8 cellular contexts compared by ENCODE assay signal in the genomic region with DNA sequence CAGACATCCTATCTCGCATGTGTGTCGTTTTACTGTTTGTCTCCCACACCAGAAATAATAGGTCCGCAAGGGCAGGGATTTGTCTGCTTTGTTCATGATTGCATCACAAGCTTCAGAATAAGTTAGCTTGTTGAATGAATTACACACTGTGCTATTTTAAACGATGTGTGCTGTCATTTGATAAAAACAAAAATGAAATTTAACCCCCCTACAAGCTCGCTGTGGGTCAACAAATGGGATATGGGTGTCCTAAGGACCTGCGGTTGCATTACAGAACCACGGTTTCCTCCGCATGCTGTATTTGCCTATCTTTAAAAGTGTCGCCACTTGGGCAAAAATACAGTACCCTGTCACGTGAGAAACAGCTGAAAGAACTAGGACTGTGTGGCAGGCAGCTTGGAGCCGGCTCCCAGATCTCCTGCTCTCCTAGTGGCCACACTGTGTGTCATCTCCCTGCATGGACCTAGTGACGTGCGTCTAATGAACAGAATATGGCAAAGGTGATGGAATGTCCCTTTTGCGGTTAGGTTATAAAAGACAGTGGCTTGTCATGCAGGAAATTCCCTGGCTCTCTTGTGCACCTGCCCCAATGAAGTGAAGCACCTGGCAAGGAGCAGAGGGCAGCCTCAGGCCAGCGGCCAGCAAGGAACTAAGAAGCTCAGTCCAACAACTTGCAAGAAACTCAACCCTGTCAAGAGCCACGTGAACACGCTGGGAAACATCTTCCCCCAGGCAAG. TPM values are rescaled to one million over a fixed set of nuclear protein-coding genes. Genes with fewer than 3 reads are reported as not detected.
DNase-seq lines count a peak whose midpoint lies in the region; ATAC-seq, FAIRE-seq and TF ChIP-seq lines count a peak whose summit lies in the region.

No MANE protein-coding gene starts in this region.

- DNase-seq in endothelial cell of umbilical vein (ENCODE audit: low read depth, low spot score) (peak; percentile 86), NCI-H1417 (lab: John Stamatoyannopoulos, UW) (no peak), ovary (no peak), NCI-H2196 treated with DMSO at 0.1 percent for 48 hours (lab: John Stamatoyannopoulos, UW; ENCODE audit: unreplicated experiment) (no peak), testis (no peak)

- no peaks in the 10 kb centered on the region for H3K9me1 ChIP-seq in endothelial cell of umbilical vein (replicated peaks; ENCODE audit: control insufficient read depth, extremely low read depth, insufficient read depth, low read length)

- 82 to 91% (median 89%) methylated on average over 17 of the region's 17 CpGs for WGBS in ovary, 3 donors
- WGBS in testis, 2 donors = 82 to 88% methylated on average over 17 of the region's 17 CpGs

- no peak for TF ChIP-seq CTCF in DOHH2 (IDR thresholded peaks at IDR 0.05; ENCODE audit: low read depth, low read length, poor library complexity, severe bottlenecking)
- no peak for TF ChIP-seq CTCF in endothelial cell of umbilical vein (IDR thresholded peaks at IDR 0.05; ENCODE audit: extremely low read depth in 1 of 2, insufficient read depth in 1 of 2, low read depth in 1 of 2, low read length in 2 of 2)
- TF ChIP-seq CTCF in ovary (IDR thresholded peaks at IDR 0.05) = no peak
- no peak for TF ChIP-seq CTCF in testis (IDR thresholded peaks at IDR 0.05)

- H4K20me1 ChIP-seq in DOHH2 (ENCODE audit: control insufficient read depth, insufficient read depth, low read depth, low read length) (peaks cover 30% of the 10 kb centered on the region), endothelial cell of umbilical vein (replicated peaks; ENCODE audit: control insufficient read depth, extremely low read depth, insufficient read depth, low read length) (no peaks in the 10 kb centered on the region)

- peak; percentile 40 for ATAC-seq in GM19397 (IDR thresholded peaks at IDR 0.05; ENCODE audit: unreplicated experiment)
- ATAC-seq in HG03460 (IDR thresholded peaks at IDR 0.05; ENCODE audit: unreplicated experiment) = peak; percentile 32

- peak overlapping the region; percentile 18 for H3K9ac ChIP-seq in endothelial cell of umbilical vein (replicated peaks; ENCODE audit: extremely low read depth, insufficient read depth, low read length)

- H3K27me3 ChIP-seq in DOHH2 (ENCODE audit: control insufficient read depth, low read length) = no peaks in the 10 kb centered on the region
- H3K27me3 ChIP-seq in endothelial cell of umbilical vein (ENCODE audit: control insufficient read depth in 2 of 2, insufficient read depth in 2 of 2, low read length in 2 of 2) = no peaks in the 10 kb centered on the region
- no peaks in the 10 kb centered on the region for H3K27me3 ChIP-seq in ovary
- no peaks in the 10 kb centered on the region for H3K27me3 ChIP-seq in testis

- no TSS peak for BruUV-seq in endothelial cell of umbilical vein (replicated peaks; lab: Mats Ljungman, UMichigan)

- TF ChIP-seq POLR2A in endothelial cell of umbilical vein (IDR thresholded peaks at IDR 0.05; ENCODE audit: low read depth, low read length) (no peak), ovary (IDR thresholded peaks at IDR 0.05) (no peak), testis (IDR thresholded peaks at IDR 0.05) (no peak)

- CTCF ChIA-PET in endothelial cell of umbilical vein (lab: Charles Lee) = interaction anchor here (0.6 to 1.5 kb wide), 8 partner anchors 10 to 127 kb away, joined by 3 to 10 read pairs (median 4); no protein-coding TSS in a partner anchor

- POLR2A ChIA-PET in endothelial cell of umbilical vein (lab: Charles Lee) = no interaction called here

- no peak overlapping the region for H3K27ac ChIP-seq in DOHH2 (ENCODE audit: low read depth, low read length)
- peak overlapping the region; percentile 69 for H3K27ac ChIP-seq in endothelial cell of umbilical vein (ENCODE audit: insufficient read depth, low read depth, low read length)
- H3K27ac ChIP-seq in ovary = no peak overlapping the region
- H3K27ac ChIP-seq in testis = no peak overlapping the region

- H3K4me2 ChIP-seq in DOHH2 (ENCODE audit: low read length) (peak overlapping the region; percentile 33), endothelial cell of umbilical vein (ENCODE audit: insufficient read depth, low read length) (peak overlapping the region; percentile 56)

- no peak for FAIRE-seq in endothelial cell of umbilical vein (lab: Jason Lieb, UNC)

- peak overlapping the region; percentile 5; the same call in 1 of the 2 replicates for H3K4me3 ChIP-seq in DOHH2 (ENCODE audit: low read length)
- no peak overlapping the region for H3K4me3 ChIP-seq in endothelial cell of umbilical vein (replicated peaks in 1 of 3; ENCODE audit: insufficient read depth in 1 of 3, low read depth in 1 of 3, low read length in 3 of 3)
- H3K4me3 ChIP-seq in ovary = no peak overlapping the region
- no peak overlapping the region for H3K4me3 ChIP-seq in testis

- H3K9me3 ChIP-seq in DOHH2 (ENCODE audit: control insufficient read depth, insufficient read depth, low read length) (no peaks in the 10 kb centered on the region), endothelial cell of umbilical vein (replicated peaks; ENCODE audit: control insufficient read depth, insufficient read depth, low read length) (no peaks in the 10 kb centered on the region), ovary (no peaks in the 10 kb centered on the region), testis (no peaks in the 10 kb centered on the region)

- dilution Hi-C loops in endothelial cell of umbilical vein (cut with MboI; ENCODE audit: extremely low pct_ligation_motif_present, low sequenced_read_pairs) = no loop called here

- peaks cover 47% of the 10 kb centered on the region for H3K79me2 ChIP-seq in DOHH2 (ENCODE audit: control insufficient read depth, low read length)
- H3K79me2 ChIP-seq in endothelial cell of umbilical vein (ENCODE audit: control insufficient read depth, insufficient read depth, low read length) = peaks cover 36% of the 10 kb centered on the region

- H3F3A ChIP-seq in DOHH2 (ENCODE audit: control insufficient read depth, insufficient read depth) = no peaks in the 10 kb centered on the region

- no peak for TF ChIP-seq EP300 in ovary (IDR thresholded peaks at IDR 0.05)

- no peak overlapping the region for H2AFZ ChIP-seq in endothelial cell of umbilical vein (ENCODE audit: low read depth, low read length)

- intact Hi-C loops in endothelial cell of umbilical vein (cut with micrococcal nuclease) = loop anchor here (1.0 to 5.0 kb wide), 4 partner anchors 12 to 159 kb away; no protein-coding TSS in a partner anchor
- intact Hi-C loops in ovary (cut with DNase I) = no loop called here
- intact Hi-C loops in testis (cut with DNase I; ENCODE audit: low total_unique reads) = no loop called here

- no peaks in the 10 kb centered on the region for H3K9me2 ChIP-seq in DOHH2 (replicated peaks; ENCODE audit: control insufficient read depth, low read length)

- H3K4me1 ChIP-seq in DOHH2 (ENCODE audit: control insufficient read depth, low read length) = peaks cover 34% of the 10 kb centered on the region
- peaks cover 17% of the 10 kb centered on the region for H3K4me1 ChIP-seq in endothelial cell of umbilical vein (ENCODE audit: control insufficient read depth, extremely low read depth, insufficient read depth, low read length)
- no peaks in the 10 kb centered on the region for H3K4me1 ChIP-seq in ovary (ENCODE audit: insufficient read depth)
- no peaks in the 10 kb centered on the region for H3K4me1 ChIP-seq in testis

- peaks cover 92% of the 10 kb centered on the region for H3K36me3 ChIP-seq in DOHH2 (ENCODE audit: control insufficient read depth, low read length)
- H3K36me3 ChIP-seq in endothelial cell of umbilical vein (ENCODE audit: control insufficient read depth in 2 of 2, extremely low read depth in 1 of 2, insufficient read depth in 2 of 2, low read length in 2 of 2) = peaks cover 12 to 18% of the 10 kb centered on the region in 2 experiments
- no peaks in the 10 kb centered on the region for H3K36me3 ChIP-seq in ovary
- H3K36me3 ChIP-seq in testis (ENCODE audit: low read depth, missing control alignments) = no peaks in the 10 kb centered on the region

TF ChIP-seq in endothelial cell of umbilical vein, 7 proteins besides CTCF, POLR2A, EP300 and RAD21:
- TF ChIP-seq JUN (IDR thresholded peaks at IDR 0.05; ENCODE audit: borderline replicate concordance, insufficient read depth, insufficient read length, low read depth) (no peak), GATA2 (IDR thresholded peaks at IDR 0.05; ENCODE audit: insufficient read depth, insufficient read length, low read depth, low read length) (peak; percentile 47)

RNA-seq across cellular contexts. Expression of gene CRYGN, which starts 32.9 kb away (rescaled TPM):
- not detected in 2 replicates for total RNA-seq in endothelial cell of umbilical vein
- polyA plus RNA-seq in endothelial cell of umbilical vein = not detected in 2 replicates
- polyA plus RNA-seq in endothelial cell of umbilical vein (2011; cell fraction: cytosol; rRNA removed) = not detected in 2 replicates
- not detected in 2 replicates for polyA plus RNA-seq in endothelial cell of umbilical vein (2011; cell fraction: nucleus; rRNA removed)
- not detected in 2 replicates for polyA plus RNA-seq in endothelial cell of umbilical vein (2012)
- not detected in 2 replicates for polyA minus RNA-seq in endothelial cell of umbilical vein
- polyA minus RNA-seq in endothelial cell of umbilical vein (2011; cell fraction: cytosol; rRNA and poly(A)+ RNA removed) = not detected
- polyA minus RNA-seq in endothelial cell of umbilical vein (2011; cell fraction: nucleus; rRNA and poly(A)+ RNA removed) = not detected in 2 replicates
- total RNA-seq in ovary = 1 to 10 TPM in 2 of 7 donors, under 1 TPM in 3, not detected in 2; 0.43 to 2.3 (median 0.95) TPM
- polyA plus RNA-seq in ovary = under 1 TPM; 0.24 to 0.53 TPM
- 1 to 10 TPM in 1 of 2 donors, under 1 TPM in 1; 0.62 to 1.7 TPM for total RNA-seq in testis
- 0.44 TPM for polyA plus RNA-seq in testis (ENCODE audit: insufficient read depth, low read depth, low replicate concordance)

RNA-seq across cellular contexts. Expression of gene RHEB, which starts 46.9 kb away (rescaled TPM):
- total RNA-seq in endothelial cell of umbilical vein = 108 and 109 TPM in 2 replicates
- polyA plus RNA-seq in endothelial cell of umbilical vein = 55.1 and 59.4 TPM in 2 replicates
- polyA plus RNA-seq in endothelial cell of umbilical vein (2011; cell fraction: cytosol; rRNA removed) = 60.8 and 63.4 TPM in 2 replicates
- 30.2 and 44.3 TPM in 2 replicates for polyA plus RNA-seq in endothelial cell of umbilical vein (2011; cell fraction: nucleus; rRNA removed)
- polyA plus RNA-seq in endothelial cell of umbilical vein (2012) = 81.9 and 118 TPM in 2 replicates
- polyA minus RNA-seq in endothelial cell of umbilical vein = 18.4 and 21.0 TPM in 2 replicates
- polyA minus RNA-seq in endothelial cell of umbilical vein (2011; cell fraction: cytosol; rRNA and poly(A)+ RNA removed) = 36.5 TPM
- 20.8 and 28.3 TPM in 2 replicates for polyA minus RNA-seq in endothelial cell of umbilical vein (2011; cell fraction: nucleus; rRNA and poly(A)+ RNA removed)
- 100 to 1,000 TPM in 1 of 7 donors, 10 to 100 TPM in 6; 85.1 to 106 (median 91.8) TPM for total RNA-seq in ovary
- polyA plus RNA-seq in ovary = 100 to 1,000 TPM in 1 of 2 donors, 10 to 100 TPM in 1; 77.6 to 167 TPM
- 10 to 100 TPM; 59.4 to 74.6 TPM for total RNA-seq in testis
- polyA plus RNA-seq in testis (ENCODE audit: insufficient read depth, low read depth, low replicate concordance) = 88.1 TPM
